In genomic region chr16:89241187-89242003, GRCh38 we compare ENCODE assay signal across 8 cellular contexts. TPM values are rescaled to one million over a fixed set of nuclear protein-coding genes. Genes with fewer than 3 reads are reported as not detected.
DNase-seq lines count a peak whose midpoint lies in the region; ATAC-seq and TF ChIP-seq lines count a peak whose summit lies in the region.

No MANE protein-coding gene starts in this region.

- H3K27ac ChIP-seq in OCI-LY1 (ENCODE audit: low read depth, low read length, poor library complexity, severe bottlenecking) = peak overlapping the region; percentile 78

- H3K9ac ChIP-seq in OCI-LY1 (ENCODE audit: low read length) = peak overlapping the region; percentile 83
- H3K9ac ChIP-seq in mucosa of stomach (ENCODE audit: low read length) = peak overlapping the region; percentile 97

- H3K9me2 ChIP-seq in OCI-LY1 (ENCODE audit: low read depth, low read length) = no peaks in the 10 kb centered on the region

- ATAC-seq in GM18909 (IDR thresholded peaks at IDR 0.05; ENCODE audit: poor library complexity, unreplicated experiment) (peak; percentile 63), HG03439 (IDR thresholded peaks at IDR 0.05; ENCODE audit: unreplicated experiment) (peak; percentile 71)

- no peaks in the 10 kb centered on the region for H3K9me3 ChIP-seq in OCI-LY1 (ENCODE audit: low read length)
- no peaks in the 10 kb centered on the region for H3K9me3 ChIP-seq in mucosa of stomach (ENCODE audit: control insufficient read depth, low read length)

- H3K27me3 ChIP-seq in OCI-LY1 (ENCODE audit: insufficient read depth, low read length) = no peaks in the 10 kb centered on the region
- no peaks in the 10 kb centered on the region for H3K27me3 ChIP-seq in mucosa of stomach (ENCODE audit: control insufficient read depth, insufficient read depth, low read length)

- no peaks in the 10 kb centered on the region for H4K20me1 ChIP-seq in OCI-LY1 (ENCODE audit: insufficient read depth, low read length)

- H3K4me1 ChIP-seq in OCI-LY1 (ENCODE audit: insufficient read depth, low read length, severe bottlenecking) (no peaks in the 10 kb centered on the region), mucosa of stomach (ENCODE audit: control insufficient read depth, insufficient read depth, low read length) (no peaks in the 10 kb centered on the region)

- peak overlapping the region; percentile 64 for H3K4me2 ChIP-seq in OCI-LY1 (ENCODE audit: low read length)

- DNase-seq in AG08396 (ENCODE audit: low spot score) (peak; percentile 75), activated T-cell treated with anti-CD3 and anti-CD28 coated beads for 4 hours (peak; percentile 55), epithelial cell of proximal tubule (ENCODE audit: low read depth) (peak; percentile 36)
- DNase-seq in stimulated activated CD8-positive, alpha-beta memory T cell treated with anti-CD3 and anti-CD28 coated beads, Interleukin-4, amount 100 ng/mL, for 4 hours (ENCODE audit: low read depth in 2 of 2, low spot score in 1 of 2) = peak; percentile 50 to 66

- no peaks in the 10 kb centered on the region for H3F3A ChIP-seq in OCI-LY1 (ENCODE audit: insufficient read depth, low read length)

- no peak overlapping the region for H2AFZ ChIP-seq in OCI-LY1 (ENCODE audit: low read length)

- no peak for TF ChIP-seq CTCF in OCI-LY1 (IDR thresholded peaks at IDR 0.05; ENCODE audit: low read length)
- no peak for TF ChIP-seq CTCF in epithelial cell of proximal tubule (conservative IDR thresholded peaks at IDR 0.05; ENCODE audit: low read depth, low read length)

- H3K79me2 ChIP-seq in OCI-LY1 (ENCODE audit: insufficient read depth, low read length) = no peaks in the 10 kb centered on the region

- H3K4me3 ChIP-seq in OCI-LY1 (ENCODE audit: low read depth, low read length, poor library complexity, severe bottlenecking) (peak overlapping the region; percentile 75), epithelial cell of proximal tubule (ENCODE audit: low read depth, low read length) (peak overlapping the region; percentile 94), mucosa of stomach (ENCODE audit: low read length) (peak overlapping the region; percentile 75)

- H3K36me3 ChIP-seq in OCI-LY1 (ENCODE audit: insufficient read depth, low read length) = no peaks in the 10 kb centered on the region
- H3K36me3 ChIP-seq in mucosa of stomach (ENCODE audit: control insufficient read depth, insufficient read depth, low read length) = no peaks in the 10 kb centered on the region

RNA-seq across cellular contexts. Expression of gene ZNF778, which starts 23.9 kb away (rescaled TPM):
- total RNA-seq in epithelial cell of proximal tubule = 3.7 and 6.2 TPM in 2 replicates

RNA-seq across cellular contexts. Expression of gene SLC22A31, which starts 41.1 kb away (rescaled TPM):
- not detected in 2 replicates for total RNA-seq in epithelial cell of proximal tubule

Comparison
In these comparisons a context has a peak if more than half of its experiments do, and no peak if none do; other contexts are left out.
1. Peak in every context shown above with its lines: DNase-seq, ATAC-seq, H3K4me3 ChIP-seq and H3K27ac ChIP-seq.